Comparison of ENCODE assay signal across 3 cellular contexts in the genomic region with DNA sequence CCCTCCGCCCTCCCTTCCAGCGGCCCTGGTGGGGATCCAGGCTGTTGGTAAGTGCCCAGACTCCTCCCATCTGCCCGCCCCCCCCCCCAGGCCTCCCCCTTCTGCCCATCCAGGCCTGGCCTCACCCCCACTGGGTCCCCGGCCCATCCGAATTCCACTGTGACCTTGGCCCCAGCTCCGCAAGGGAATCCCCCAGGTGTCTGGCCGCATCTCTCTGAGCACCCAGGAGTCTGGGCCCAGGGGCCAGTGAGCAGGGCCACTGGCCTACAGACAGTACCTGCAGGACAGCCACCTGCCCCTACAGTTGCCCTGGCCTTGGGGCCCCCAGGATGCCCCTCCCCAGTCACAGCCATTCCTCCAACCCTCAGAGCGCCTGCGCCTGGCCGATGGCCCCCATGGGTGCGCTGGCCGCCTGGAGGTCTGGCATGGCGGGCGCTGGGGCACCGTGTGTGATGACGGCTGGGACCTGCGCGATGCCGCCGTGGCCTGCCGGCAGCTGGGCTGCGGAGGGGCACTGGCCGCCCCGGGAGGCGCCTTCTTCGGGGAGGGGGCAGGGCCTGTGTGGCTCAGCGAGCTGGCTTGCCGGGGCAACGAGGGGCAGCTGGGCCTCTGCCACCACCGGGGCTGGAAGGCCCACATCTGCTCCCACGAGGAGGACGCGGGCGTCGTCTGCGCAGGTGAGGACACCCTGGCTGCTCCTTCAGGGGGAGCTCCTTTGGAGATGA.
TF ChIP-seq lines count a peak whose summit lies in the region.

No MANE protein-coding gene starts in this region.

TF ChIP-seq in SK-N-SH, 30 proteins besides CTCF, POLR2A, EP300 and RAD21:
- no peak for TF ChIP-seq GATA2 (CRISPR knock-in tag; IDR thresholded peaks at IDR 0.05)
- TF ChIP-seq RXRA (IDR thresholded peaks at IDR 0.05; ENCODE audit: borderline replicate concordance, low read depth): no peak
- TF ChIP-seq TEAD4 (IDR thresholded peaks at IDR 0.05; ENCODE audit: borderline replicate concordance, insufficient read depth): no peak
- TF ChIP-seq JUND (IDR thresholded peaks at IDR 0.05): no peak
- no peak for TF ChIP-seq GABPA (IDR thresholded peaks at IDR 0.05; ENCODE audit: low read depth)
- TF ChIP-seq, protein P1, sequence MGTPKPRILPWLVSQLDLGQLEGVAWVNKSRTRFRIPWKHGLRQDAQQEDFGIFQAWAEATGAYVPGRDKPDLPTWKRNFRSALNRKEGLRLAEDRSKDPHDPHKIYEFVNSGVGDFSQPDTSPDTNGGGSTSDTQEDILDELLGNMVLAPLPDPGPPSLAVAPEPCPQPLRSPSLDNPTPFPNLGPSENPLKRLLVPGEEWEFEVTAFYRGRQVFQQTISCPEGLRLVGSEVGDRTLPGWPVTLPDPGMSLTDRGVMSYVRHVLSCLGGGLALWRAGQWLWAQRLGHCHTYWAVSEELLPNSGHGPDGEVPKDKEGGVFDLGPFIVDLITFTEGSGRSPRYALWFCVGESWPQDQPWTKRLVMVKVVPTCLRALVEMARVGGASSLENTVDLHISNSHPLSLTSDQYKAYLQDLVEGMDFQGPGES (IDR thresholded peaks at IDR 0.05; ENCODE audit: low read depth, low read length): no peak
- no peak for TF ChIP-seq TAF1 (IDR thresholded peaks at IDR 0.05; ENCODE audit: borderline replicate concordance, low read depth, low read length)
- TF ChIP-seq, protein P2, sequence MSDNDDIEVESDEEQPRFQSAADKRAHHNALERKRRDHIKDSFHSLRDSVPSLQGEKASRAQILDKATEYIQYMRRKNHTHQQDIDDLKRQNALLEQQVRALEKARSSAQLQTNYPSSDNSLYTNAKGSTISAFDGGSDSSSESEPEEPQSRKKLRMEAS (IDR thresholded peaks at IDR 0.05; ENCODE audit: low read depth): no peak
- no peak for TF ChIP-seq YY1 (IDR thresholded peaks at IDR 0.05; ENCODE audit: low read depth)
- TF ChIP-seq FOXM1 (IDR thresholded peaks at IDR 0.05; ENCODE audit: low read depth): no peak
- TF ChIP-seq MXI1 (IDR thresholded peaks at IDR 0.05; ENCODE audit: low read depth, low read length): no peak
- TF ChIP-seq NRF1 (IDR thresholded peaks at IDR 0.05; ENCODE audit: low read depth, low read length): no peak
TF ChIP-seq in SK-N-SH: peak in this region for 0.

TF ChIP-seq in SK-N-SH treated with all-trans-retinoic acid at 6 μM for 48 hours, 23 proteins besides CTCF, POLR2A, EP300 and RAD21:
- no peak for TF ChIP-seq ESRRG (CRISPR knock-in tag; IDR thresholded peaks at IDR 0.05)
- no peak for TF ChIP-seq ISL1 (CRISPR knock-in tag; IDR thresholded peaks at IDR 0.05)
- no peak for TF ChIP-seq ZNF70 (CRISPR knock-in tag; IDR thresholded peaks at IDR 0.05)
- TF ChIP-seq BACH2 (CRISPR knock-in tag; IDR thresholded peaks at IDR 0.05; ENCODE audit: borderline replicate concordance): no peak
- TF ChIP-seq, protein P3, sequence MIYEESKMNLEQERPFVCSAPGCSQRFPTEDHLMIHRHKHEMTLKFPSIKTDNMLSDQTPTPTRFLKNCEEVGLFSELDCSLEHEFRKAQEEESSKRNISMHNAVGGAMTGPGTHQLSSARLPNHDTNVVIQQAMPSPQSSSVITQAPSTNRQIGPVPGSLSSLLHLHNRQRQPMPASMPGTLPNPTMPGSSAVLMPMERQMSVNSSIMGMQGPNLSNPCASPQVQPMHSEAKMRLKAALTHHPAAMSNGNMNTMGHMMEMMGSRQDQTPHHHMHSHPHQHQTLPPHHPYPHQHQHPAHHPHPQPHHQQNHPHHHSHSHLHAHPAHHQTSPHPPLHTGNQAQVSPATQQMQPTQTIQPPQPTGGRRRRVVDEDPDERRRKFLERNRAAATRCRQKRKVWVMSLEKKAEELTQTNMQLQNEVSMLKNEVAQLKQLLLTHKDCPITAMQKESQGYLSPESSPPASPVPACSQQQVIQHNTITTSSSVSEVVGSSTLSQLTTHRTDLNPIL (CRISPR knock-in tag; IDR thresholded peaks at IDR 0.05; ENCODE audit: low read depth): no peak
- TF ChIP-seq, protein P4, sequence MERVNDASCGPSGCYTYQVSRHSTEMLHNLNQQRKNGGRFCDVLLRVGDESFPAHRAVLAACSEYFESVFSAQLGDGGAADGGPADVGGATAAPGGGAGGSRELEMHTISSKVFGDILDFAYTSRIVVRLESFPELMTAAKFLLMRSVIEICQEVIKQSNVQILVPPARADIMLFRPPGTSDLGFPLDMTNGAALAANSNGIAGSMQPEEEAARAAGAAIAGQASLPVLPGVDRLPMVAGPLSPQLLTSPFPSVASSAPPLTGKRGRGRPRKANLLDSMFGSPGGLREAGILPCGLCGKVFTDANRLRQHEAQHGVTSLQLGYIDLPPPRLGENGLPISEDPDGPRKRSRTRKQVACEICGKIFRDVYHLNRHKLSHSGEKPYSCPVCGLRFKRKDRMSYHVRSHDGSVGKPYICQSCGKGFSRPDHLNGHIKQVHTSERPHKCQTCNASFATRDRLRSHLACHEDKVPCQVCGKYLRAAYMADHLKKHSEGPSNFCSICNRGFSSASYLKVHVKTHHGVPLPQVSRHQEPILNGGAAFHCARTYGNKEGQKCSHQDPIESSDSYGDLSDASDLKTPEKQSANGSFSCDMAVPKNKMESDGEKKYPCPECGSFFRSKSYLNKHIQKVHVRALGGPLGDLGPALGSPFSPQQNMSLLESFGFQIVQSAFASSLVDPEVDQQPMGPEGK (CRISPR knock-in tag; IDR thresholded peaks at IDR 0.05; ENCODE audit: borderline replicate concordance): no peak
- no peak for TF ChIP-seq PPARA (CRISPR knock-in tag; IDR thresholded peaks at IDR 0.05; ENCODE audit: borderline replicate concordance)

TF ChIP-seq in H1, 55 proteins besides CTCF, POLR2A, EP300 and RAD21:
- no peak for TF ChIP-seq RNF2 (IDR thresholded peaks at IDR 0.05; ENCODE audit: borderline replicate concordance, low read depth, low read length, missing control alignments, poor library complexity, severe bottlenecking)
- no peak for TF ChIP-seq KDM5A (IDR thresholded peaks at IDR 0.05; ENCODE audit: low read length)
- TF ChIP-seq TAF7 (optimal IDR thresholded peaks at IDR 0.05; ENCODE audit: borderline replicate concordance, low read depth, low read length): no peak
- no peak for TF ChIP-seq JUND (IDR thresholded peaks at IDR 0.05; ENCODE audit: low read length)
- TF ChIP-seq KDM4A (IDR thresholded peaks at IDR 0.05; ENCODE audit: low read depth, low read length, severe bottlenecking): no peak
- no peak for TF ChIP-seq CTBP2 (IDR thresholded peaks at IDR 0.05; ENCODE audit: borderline replicate concordance, insufficient read depth, insufficient read length, low read length)
- TF ChIP-seq, protein P5, sequence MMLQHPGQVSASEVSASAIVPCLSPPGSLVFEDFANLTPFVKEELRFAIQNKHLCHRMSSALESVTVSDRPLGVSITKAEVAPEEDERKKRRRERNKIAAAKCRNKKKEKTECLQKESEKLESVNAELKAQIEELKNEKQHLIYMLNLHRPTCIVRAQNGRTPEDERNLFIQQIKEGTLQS (IDR thresholded peaks at IDR 0.05; ENCODE audit: insufficient read depth, low read depth, low read length): no peak
- TF ChIP-seq CREB1 (IDR thresholded peaks at IDR 0.05): no peak
- TF ChIP-seq, protein P6, sequence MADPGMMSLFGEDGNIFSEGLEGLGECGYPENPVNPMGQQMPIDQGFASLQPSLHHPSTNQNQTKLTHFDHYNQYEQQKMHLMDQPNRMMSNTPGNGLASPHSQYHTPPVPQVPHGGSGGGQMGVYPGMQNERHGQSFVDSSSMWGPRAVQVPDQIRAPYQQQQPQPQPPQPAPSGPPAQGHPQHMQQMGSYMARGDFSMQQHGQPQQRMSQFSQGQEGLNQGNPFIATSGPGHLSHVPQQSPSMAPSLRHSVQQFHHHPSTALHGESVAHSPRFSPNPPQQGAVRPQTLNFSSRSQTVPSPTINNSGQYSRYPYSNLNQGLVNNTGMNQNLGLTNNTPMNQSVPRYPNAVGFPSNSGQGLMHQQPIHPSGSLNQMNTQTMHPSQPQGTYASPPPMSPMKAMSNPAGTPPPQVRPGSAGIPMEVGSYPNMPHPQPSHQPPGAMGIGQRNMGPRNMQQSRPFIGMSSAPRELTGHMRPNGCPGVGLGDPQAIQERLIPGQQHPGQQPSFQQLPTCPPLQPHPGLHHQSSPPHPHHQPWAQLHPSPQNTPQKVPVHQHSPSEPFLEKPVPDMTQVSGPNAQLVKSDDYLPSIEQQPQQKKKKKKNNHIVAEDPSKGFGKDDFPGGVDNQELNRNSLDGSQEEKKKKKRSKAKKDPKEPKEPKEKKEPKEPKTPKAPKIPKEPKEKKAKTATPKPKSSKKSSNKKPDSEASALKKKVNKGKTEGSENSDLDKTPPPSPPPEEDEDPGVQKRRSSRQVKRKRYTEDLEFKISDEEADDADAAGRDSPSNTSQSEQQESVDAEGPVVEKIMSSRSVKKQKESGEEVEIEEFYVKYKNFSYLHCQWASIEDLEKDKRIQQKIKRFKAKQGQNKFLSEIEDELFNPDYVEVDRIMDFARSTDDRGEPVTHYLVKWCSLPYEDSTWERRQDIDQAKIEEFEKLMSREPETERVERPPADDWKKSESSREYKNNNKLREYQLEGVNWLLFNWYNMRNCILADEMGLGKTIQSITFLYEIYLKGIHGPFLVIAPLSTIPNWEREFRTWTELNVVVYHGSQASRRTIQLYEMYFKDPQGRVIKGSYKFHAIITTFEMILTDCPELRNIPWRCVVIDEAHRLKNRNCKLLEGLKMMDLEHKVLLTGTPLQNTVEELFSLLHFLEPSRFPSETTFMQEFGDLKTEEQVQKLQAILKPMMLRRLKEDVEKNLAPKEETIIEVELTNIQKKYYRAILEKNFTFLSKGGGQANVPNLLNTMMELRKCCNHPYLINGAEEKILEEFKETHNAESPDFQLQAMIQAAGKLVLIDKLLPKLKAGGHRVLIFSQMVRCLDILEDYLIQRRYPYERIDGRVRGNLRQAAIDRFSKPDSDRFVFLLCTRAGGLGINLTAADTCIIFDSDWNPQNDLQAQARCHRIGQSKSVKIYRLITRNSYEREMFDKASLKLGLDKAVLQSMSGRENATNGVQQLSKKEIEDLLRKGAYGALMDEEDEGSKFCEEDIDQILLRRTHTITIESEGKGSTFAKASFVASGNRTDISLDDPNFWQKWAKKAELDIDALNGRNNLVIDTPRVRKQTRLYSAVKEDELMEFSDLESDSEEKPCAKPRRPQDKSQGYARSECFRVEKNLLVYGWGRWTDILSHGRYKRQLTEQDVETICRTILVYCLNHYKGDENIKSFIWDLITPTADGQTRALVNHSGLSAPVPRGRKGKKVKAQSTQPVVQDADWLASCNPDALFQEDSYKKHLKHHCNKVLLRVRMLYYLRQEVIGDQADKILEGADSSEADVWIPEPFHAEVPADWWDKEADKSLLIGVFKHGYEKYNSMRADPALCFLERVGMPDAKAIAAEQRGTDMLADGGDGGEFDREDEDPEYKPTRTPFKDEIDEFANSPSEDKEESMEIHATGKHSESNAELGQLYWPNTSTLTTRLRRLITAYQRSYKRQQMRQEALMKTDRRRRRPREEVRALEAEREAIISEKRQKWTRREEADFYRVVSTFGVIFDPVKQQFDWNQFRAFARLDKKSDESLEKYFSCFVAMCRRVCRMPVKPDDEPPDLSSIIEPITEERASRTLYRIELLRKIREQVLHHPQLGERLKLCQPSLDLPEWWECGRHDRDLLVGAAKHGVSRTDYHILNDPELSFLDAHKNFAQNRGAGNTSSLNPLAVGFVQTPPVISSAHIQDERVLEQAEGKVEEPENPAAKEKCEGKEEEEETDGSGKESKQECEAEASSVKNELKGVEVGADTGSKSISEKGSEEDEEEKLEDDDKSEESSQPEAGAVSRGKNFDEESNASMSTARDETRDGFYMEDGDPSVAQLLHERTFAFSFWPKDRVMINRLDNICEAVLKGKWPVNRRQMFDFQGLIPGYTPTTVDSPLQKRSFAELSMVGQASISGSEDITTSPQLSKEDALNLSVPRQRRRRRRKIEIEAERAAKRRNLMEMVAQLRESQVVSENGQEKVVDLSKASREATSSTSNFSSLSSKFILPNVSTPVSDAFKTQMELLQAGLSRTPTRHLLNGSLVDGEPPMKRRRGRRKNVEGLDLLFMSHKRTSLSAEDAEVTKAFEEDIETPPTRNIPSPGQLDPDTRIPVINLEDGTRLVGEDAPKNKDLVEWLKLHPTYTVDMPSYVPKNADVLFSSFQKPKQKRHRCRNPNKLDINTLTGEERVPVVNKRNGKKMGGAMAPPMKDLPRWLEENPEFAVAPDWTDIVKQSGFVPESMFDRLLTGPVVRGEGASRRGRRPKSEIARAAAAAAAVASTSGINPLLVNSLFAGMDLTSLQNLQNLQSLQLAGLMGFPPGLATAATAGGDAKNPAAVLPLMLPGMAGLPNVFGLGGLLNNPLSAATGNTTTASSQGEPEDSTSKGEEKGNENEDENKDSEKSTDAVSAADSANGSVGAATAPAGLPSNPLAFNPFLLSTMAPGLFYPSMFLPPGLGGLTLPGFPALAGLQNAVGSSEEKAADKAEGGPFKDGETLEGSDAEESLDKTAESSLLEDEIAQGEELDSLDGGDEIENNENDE (IDR thresholded peaks at IDR 0.05; ENCODE audit: insufficient replicate concordance, low read length): no peak
- TF ChIP-seq POU5F1 (IDR thresholded peaks at IDR 0.05; ENCODE audit: low read depth, low read length): no peak
- TF ChIP-seq, protein P7, sequence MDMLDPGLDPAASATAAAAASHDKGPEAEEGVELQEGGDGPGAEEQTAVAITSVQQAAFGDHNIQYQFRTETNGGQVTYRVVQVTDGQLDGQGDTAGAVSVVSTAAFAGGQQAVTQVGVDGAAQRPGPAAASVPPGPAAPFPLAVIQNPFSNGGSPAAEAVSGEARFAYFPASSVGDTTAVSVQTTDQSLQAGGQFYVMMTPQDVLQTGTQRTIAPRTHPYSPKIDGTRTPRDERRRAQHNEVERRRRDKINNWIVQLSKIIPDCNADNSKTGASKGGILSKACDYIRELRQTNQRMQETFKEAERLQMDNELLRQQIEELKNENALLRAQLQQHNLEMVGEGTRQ (IDR thresholded peaks at IDR 0.05; ENCODE audit: low read length): no peak
